In the genomic region with DNA sequence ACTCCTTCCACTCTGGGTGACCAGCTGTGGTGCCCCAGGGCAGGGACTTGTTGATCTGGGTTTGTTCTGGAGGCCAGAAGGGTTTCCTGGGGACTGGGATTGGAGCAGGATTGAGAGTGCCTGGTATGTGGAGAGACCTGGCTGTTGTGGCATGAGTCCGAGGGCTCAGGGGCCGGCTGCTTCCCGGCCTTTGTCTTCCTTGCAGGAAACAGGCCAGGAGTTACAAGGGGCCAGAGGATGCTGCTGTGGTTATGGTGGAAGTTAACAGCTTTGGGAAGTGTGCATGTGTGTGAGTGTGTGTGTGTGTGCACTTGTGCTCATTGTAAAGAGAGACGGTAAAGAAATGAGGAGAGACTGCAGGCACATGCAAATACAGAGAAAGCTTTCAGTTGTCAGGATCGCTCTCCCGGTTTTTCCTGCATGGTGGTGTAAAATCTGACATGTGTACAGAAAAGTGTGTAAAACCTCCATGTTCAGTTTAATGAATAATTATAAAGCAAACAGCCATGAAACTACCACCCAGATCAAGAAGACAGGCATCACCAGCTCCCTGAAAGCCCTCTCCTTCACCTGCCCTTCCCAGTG, we compare ENCODE assay signal across 11 cellular contexts. TPM values are rescaled to one million over a fixed set of nuclear protein-coding genes. Genes with fewer than 3 reads are reported as not detected.
DNase-seq lines count a peak whose midpoint lies in the region; ATAC-seq and TF ChIP-seq lines count a peak whose summit lies in the region.
"Had no signal": no experiment of that assay in that cellular context is flagged by ENCODE, and none has a peak within 500 bp of the region (broad histone marks: within the 10 kb centered on the region; RNA-seq: fewer than 3 reads in every experiment).

No MANE protein-coding gene starts in this region.

- H3K9me3 ChIP-seq in HEK293 (ENCODE audit: control insufficient read depth, insufficient read depth, low read depth, low read length): peaks cover 7% of the 10 kb centered on the region

- peak overlapping the region in 1 of 5 donors; percentile 59 for H3K4me3 Mint-ChIP-seq in immature natural killer cell
- no peak overlapping the region for H3K4me3 Mint-ChIP-seq in activated CD4-positive, alpha-beta T cell treated with anti-CD3 and anti-CD28 coated beads, Interleukin-2, amount 10 ng/mL, durations not matched to agents 24 days and 14 days
- H3K4me3 Mint-ChIP-seq in stimulated activated naive CD8-positive, alpha-beta T cell treated with anti-CD3 and anti-CD28 coated beads, Interleukin-15, amount 100 ng/mL, for 72 hours: no peak overlapping the region

- peak overlapping the region in 4 of 6 donors; percentile 2 to 66 (median 21) for H3K27ac Mint-ChIP-seq in immature natural killer cell
- no peak overlapping the region for H3K27ac Mint-ChIP-seq in activated CD4-positive, alpha-beta T cell treated with anti-CD3 and anti-CD28 coated beads, Interleukin-2, amount 10 ng/mL, durations not matched to agents 24 days and 14 days
- H3K27ac Mint-ChIP-seq in stimulated activated naive CD8-positive, alpha-beta T cell treated with anti-CD3 and anti-CD28 coated beads, Interleukin-15, amount 100 ng/mL, for 72 hours: no peak overlapping the region

- H3K9me3 Mint-ChIP-seq in immature natural killer cell: no peaks in the 10 kb centered on the region
- H3K9me3 Mint-ChIP-seq in activated CD4-positive, alpha-beta T cell treated with anti-CD3 and anti-CD28 coated beads, Interleukin-2, amount 10 ng/mL, durations not matched to agents 24 days and 14 days: no peaks in the 10 kb centered on the region
- no peaks in the 10 kb centered on the region for H3K9me3 Mint-ChIP-seq in stimulated activated naive CD8-positive, alpha-beta T cell treated with anti-CD3 and anti-CD28 coated beads, Interleukin-15, amount 100 ng/mL, for 72 hours

- intact Hi-C loops in activated CD4-positive, alpha-beta T cell treated with anti-CD3 and anti-CD28 coated beads, Interleukin-2, amount 10 ng/mL, durations not matched to agents 24 days and 14 days (cut with micrococcal nuclease): no loop called here

- peaks cover 6 to 19% of the 10 kb centered on the region in 2 experiments; a peak in 2 of 3 replicates for H3K36me3 ChIP-seq in HEK293 (ENCODE audit: control insufficient read depth in 2 of 2, insufficient read depth in 1 of 2, low read length in 2 of 2)

- peak overlapping the region; percentile 24; the same call in 1 of the 2 replicates for H3K27ac ChIP-seq in HEK293 (ENCODE audit: extremely low read depth, low read depth, low read length)
- H3K27ac ChIP-seq: foreskin keratinocyte had no signal

- H3K4me1 Mint-ChIP-seq in immature natural killer cell: peaks cover 28 to 46% of the 10 kb centered on the region in 2 donors
- peaks cover 8% of the 10 kb centered on the region for H3K4me1 Mint-ChIP-seq in activated CD4-positive, alpha-beta T cell treated with anti-CD3 and anti-CD28 coated beads, Interleukin-2, amount 10 ng/mL, durations not matched to agents 24 days and 14 days
- H3K4me1 Mint-ChIP-seq in stimulated activated naive CD8-positive, alpha-beta T cell treated with anti-CD3 and anti-CD28 coated beads, Interleukin-15, amount 100 ng/mL, for 72 hours: peaks cover 34% of the 10 kb centered on the region

- no peak for ATAC-seq in stimulated activated naive CD8-positive, alpha-beta T cell treated with anti-CD3 and anti-CD28 coated beads, Interleukin-15, amount 100 ng/mL, for 72 hours
- ATAC-seq in HG02981 (IDR thresholded peaks at IDR 0.05; ENCODE audit: unreplicated experiment): no peak

- H3K4me3 ChIP-seq in HEK293 (ENCODE audit: low read depth, low read length) (no peak overlapping the region), cardiac fibroblast (replicated peaks in 1 of 2; ENCODE audit: low read depth in 2 of 2, low read length in 2 of 2) (no peak overlapping the region)

- POLR2A ChIA-PET in HEK293 (lab: Yijun Ruan, JAX): no interaction called here

- peak; percentile 13 to 61 for DNase-seq in cardiac fibroblast (ENCODE audit: low read depth in 2 of 2)
- no peak for DNase-seq in immature natural killer cell
- DNase-seq in pulmonary artery endothelial cell (ENCODE audit: low read depth, low spot score): peak; percentile 85
- DNase-seq in activated CD4-positive, alpha-beta T cell treated with anti-CD3 and anti-CD28 coated beads, Interleukin-2, amount 10 ng/mL, durations not matched to agents 24 days and 14 days: no peak
- no peak for DNase-seq in stimulated activated naive CD8-positive, alpha-beta T cell treated with anti-CD3 and anti-CD28 coated beads, Interleukin-15, amount 100 ng/mL, for 72 hours
- no peak for DNase-seq in mesenteric fat pad (ENCODE audit: low spot score)
- DNase-seq: foreskin keratinocyte, NCI-H1436 treated with DMSO at 0.1 percent for 48 hours, T-helper 1 cell had no signal

- no peak for TF ChIP-seq CTCF in HEK293 (tag by site-specific recombination; IDR thresholded peaks at IDR 0.05)
- no peak for TF ChIP-seq CTCF in cardiac fibroblast (IDR thresholded peaks at IDR 0.05; ENCODE audit: low read depth, low read length)

- H3K27me3 Mint-ChIP-seq in immature natural killer cell (ENCODE audit: low read depth in 3 of 3): peaks cover 0 to 3% (median 0%) of the 10 kb centered on the region in 3 donors
- no peaks in the 10 kb centered on the region for H3K27me3 Mint-ChIP-seq in activated CD4-positive, alpha-beta T cell treated with anti-CD3 and anti-CD28 coated beads, Interleukin-2, amount 10 ng/mL, durations not matched to agents 24 days and 14 days
- H3K27me3 Mint-ChIP-seq in stimulated activated naive CD8-positive, alpha-beta T cell treated with anti-CD3 and anti-CD28 coated beads, Interleukin-15, amount 100 ng/mL, for 72 hours: no peaks in the 10 kb centered on the region

- H3K36me3 Mint-ChIP-seq in immature natural killer cell: no peaks in the 10 kb centered on the region
- no peaks in the 10 kb centered on the region for H3K36me3 Mint-ChIP-seq in activated CD4-positive, alpha-beta T cell treated with anti-CD3 and anti-CD28 coated beads, Interleukin-2, amount 10 ng/mL, durations not matched to agents 24 days and 14 days (ENCODE audit: low read depth)

- CTCF ChIA-PET in HEK293 (lab: Yijun Ruan, JAX): interaction anchor here (1.0 to 1.1 kb wide), 3 partner anchors 22 to 54 kb away, joined by 3 to 4 read pairs (median 3); no protein-coding TSS in a partner anchor

- peaks cover 16% of the 10 kb centered on the region for H3K4me1 ChIP-seq in HEK293 (ENCODE audit: control insufficient read depth, insufficient read depth, low read length)
- H3K4me1 ChIP-seq: foreskin keratinocyte had no signal

TF ChIP-seq in HEK293, 187 proteins besides CTCF, POLR2A, EP300 and RAD21 (continues in another document):
- TF ChIP-seq ZNF239 (tag by site-specific recombination; IDR thresholded peaks at IDR 0.05): no peak
- peak; percentile 97 for TF ChIP-seq SCRT2 (tag by site-specific recombination; IDR thresholded peaks at IDR 0.05)
- no peak for TF ChIP-seq ZNF548 (tag by site-specific recombination; IDR thresholded peaks at IDR 0.05)
- TF ChIP-seq ZNF391 (tag by site-specific recombination; IDR thresholded peaks at IDR 0.05; ENCODE audit: borderline replicate concordance, low read depth): no peak
- no peak for TF ChIP-seq GLIS1 (tag by site-specific recombination; IDR thresholded peaks at IDR 0.05)
- TF ChIP-seq ZNF155 (tag by site-specific recombination; IDR thresholded peaks at IDR 0.05): no peak
- TF ChIP-seq, protein P1, sequence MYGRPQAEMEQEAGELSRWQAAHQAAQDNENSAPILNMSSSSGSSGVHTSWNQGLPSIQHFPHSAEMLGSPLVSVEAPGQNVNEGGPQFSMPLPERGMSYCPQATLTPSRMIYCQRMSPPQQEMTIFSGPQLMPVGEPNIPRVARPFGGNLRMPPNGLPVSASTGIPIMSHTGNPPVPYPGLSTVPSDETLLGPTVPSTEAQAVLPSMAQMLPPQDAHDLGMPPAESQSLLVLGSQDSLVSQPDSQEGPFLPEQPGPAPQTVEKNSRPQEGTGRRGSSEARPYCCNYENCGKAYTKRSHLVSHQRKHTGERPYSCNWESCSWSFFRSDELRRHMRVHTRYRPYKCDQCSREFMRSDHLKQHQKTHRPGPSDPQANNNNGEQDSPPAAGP (tag by site-specific recombination; IDR thresholded peaks at IDR 0.05): no peak
- peak; percentile 64 for TF ChIP-seq PRDM1 (tag by site-specific recombination; IDR thresholded peaks at IDR 0.05)
- no peak for TF ChIP-seq ZNF837 (tag by site-specific recombination; IDR thresholded peaks at IDR 0.05)
- TF ChIP-seq ZNF274 (IDR thresholded peaks at IDR 0.05; ENCODE audit: low read length): no peak
- no peak for TF ChIP-seq ZNF274 (tag by site-specific recombination; IDR thresholded peaks at IDR 0.05; ENCODE audit: borderline replicate concordance)
- TF ChIP-seq SCRT1 (tag by site-specific recombination; IDR thresholded peaks at IDR 0.05; ENCODE audit: borderline replicate concordance): peak; percentile 79
- TF ChIP-seq ZNF660 (tag by site-specific recombination; IDR thresholded peaks at IDR 0.05): no peak
- TF ChIP-seq BCL11A (tag by site-specific recombination; IDR thresholded peaks at IDR 0.05; ENCODE audit: low read depth): no peak
- TF ChIP-seq ZNF549 (tag by site-specific recombination; IDR thresholded peaks at IDR 0.05): no peak
- TF ChIP-seq ZNF600 (tag by site-specific recombination; IDR thresholded peaks at IDR 0.05): peak; percentile 85

RNA-seq across cellular contexts. Expression of a gene that starts 19.0 kb away (rescaled TPM):
- polyA plus RNA-seq in immature natural killer cell: 1 to 10 TPM in 2 of 3 donors, under 1 TPM in 1; 0.68 to 2.1 (median 1.5) TPM
- 7.5 and 7.6 TPM in 2 replicates for total RNA-seq in pulmonary artery endothelial cell
- total RNA-seq in activated CD4-positive, alpha-beta T cell treated with anti-CD3 and anti-CD28 coated beads, Interleukin-2, amount 10 ng/mL, durations not matched to agents 24 days and 14 days: 14.8 and 16.9 TPM in 2 replicates
- 18.0 TPM for total RNA-seq in mesenteric fat pad

RNA-seq across cellular contexts. Expression of a gene that starts 52.2 kb away (rescaled TPM):
- not detected for polyA plus RNA-seq in immature natural killer cell
- not detected in 2 replicates for total RNA-seq in pulmonary artery endothelial cell
- not detected in 2 replicates for total RNA-seq in activated CD4-positive, alpha-beta T cell treated with anti-CD3 and anti-CD28 coated beads, Interleukin-2, amount 10 ng/mL, durations not matched to agents 24 days and 14 days
- not detected for total RNA-seq in mesenteric fat pad

RNA-seq across cellular contexts. Expression of a gene that starts 59.5 kb away (rescaled TPM):
- not detected for polyA plus RNA-seq in immature natural killer cell
- not detected in 2 replicates for total RNA-seq in pulmonary artery endothelial cell
- not detected in 2 replicates for total RNA-seq in activated CD4-positive, alpha-beta T cell treated with anti-CD3 and anti-CD28 coated beads, Interleukin-2, amount 10 ng/mL, durations not matched to agents 24 days and 14 days
- not detected for total RNA-seq in mesenteric fat pad
- total RNA-seq: foreskin keratinocyte had no signal
- polyA plus RNA-seq: foreskin keratinocyte had no signal

Comparison
In these comparisons a context has a peak if more than half of its experiments do, and no peak if none do; other contexts are left out.
1. DNase-seq: peak in cardiac fibroblast (2 of 2) and pulmonary artery endothelial cell (single experiment); none in immature natural killer cell (0 of 3), activated CD4-positive, alpha-beta T cell treated with anti-CD3 and anti-CD28 coated beads, Interleukin-2, amount 10 ng/mL, durations not matched to agents 24 days and 14 days (single experiment), stimulated activated naive CD8-positive, alpha-beta T cell treated with anti-CD3 and anti-CD28 coated beads, Interleukin-15, amount 100 ng/mL, for 72 hours (0 of 2) and mesenteric fat pad (single experiment).
2. H3K27ac Mint-ChIP-seq: peak in immature natural killer cell (4 of 6); none in activated CD4-positive, alpha-beta T cell treated with anti-CD3 and anti-CD28 coated beads, Interleukin-2, amount 10 ng/mL, durations not matched to agents 24 days and 14 days (single experiment) and stimulated activated naive CD8-positive, alpha-beta T cell treated with anti-CD3 and anti-CD28 coated beads, Interleukin-15, amount 100 ng/mL, for 72 hours (0 of 2).